In genomic region chr16:31251435-31251834, GRCh38 we compare ENCODE assay signal across 2 cellular contexts.
TF ChIP-seq lines count a peak whose summit lies in the region.

No MANE protein-coding gene starts in this region.

TF ChIP-seq in HEK293, 187 proteins besides CTCF, POLR2A, EP300 and RAD21:
- no peak for TF ChIP-seq ZBTB8A (tag by site-specific recombination; IDR thresholded peaks at IDR 0.05)
- peak; percentile 76 for TF ChIP-seq ZNF664 (tag by site-specific recombination; IDR thresholded peaks at IDR 0.05)
- no peak for TF ChIP-seq ZNF221 (tag by site-specific recombination; IDR thresholded peaks at IDR 0.05; ENCODE audit: borderline replicate concordance)

TF ChIP-seq in K562, 482 proteins besides CTCF, POLR2A, EP300 and RAD21:
- peak; percentile 64 for TF ChIP-seq ESRRA (IDR thresholded peaks at IDR 0.05; ENCODE audit: borderline replicate concordance, low read depth)
- no peak for TF ChIP-seq HOXB6 (CRISPR knock-in tag; IDR thresholded peaks at IDR 0.05; ENCODE audit: borderline replicate concordance)
- peak; percentile 19 for TF ChIP-seq PHF20 (IDR thresholded peaks at IDR 0.05; ENCODE audit: partially characterized antibody)
- peak; percentile 85 for TF ChIP-seq RBM25 (IDR thresholded peaks at IDR 0.05; ENCODE audit: low read depth, low read length, severe bottlenecking)
- TF ChIP-seq ADNP (tag; IDR thresholded peaks at IDR 0.05): peak; percentile 78
- peak; percentile 64; the same call in 1 of the 2 replicates for TF ChIP-seq HDAC2 (IDR thresholded peaks at IDR 0.05)
- peak in 1 of 2 experiments; percentile 58; a peak in 2 of 4 replicates for TF ChIP-seq KDM1A (IDR thresholded peaks at IDR 0.05)
- TF ChIP-seq SMARCA5 (IDR thresholded peaks at IDR 0.05): 0 out of 2 replicates have a peak, but pooled peaks have one; percentile 17
- TF ChIP-seq BCOR (IDR thresholded peaks at IDR 0.05): peak; percentile 96
- no peak for TF ChIP-seq ZNF316 (IDR thresholded peaks at IDR 0.05)
